Comparison of ENCODE assay signal across 8 cellular contexts in the genomic region with DNA sequence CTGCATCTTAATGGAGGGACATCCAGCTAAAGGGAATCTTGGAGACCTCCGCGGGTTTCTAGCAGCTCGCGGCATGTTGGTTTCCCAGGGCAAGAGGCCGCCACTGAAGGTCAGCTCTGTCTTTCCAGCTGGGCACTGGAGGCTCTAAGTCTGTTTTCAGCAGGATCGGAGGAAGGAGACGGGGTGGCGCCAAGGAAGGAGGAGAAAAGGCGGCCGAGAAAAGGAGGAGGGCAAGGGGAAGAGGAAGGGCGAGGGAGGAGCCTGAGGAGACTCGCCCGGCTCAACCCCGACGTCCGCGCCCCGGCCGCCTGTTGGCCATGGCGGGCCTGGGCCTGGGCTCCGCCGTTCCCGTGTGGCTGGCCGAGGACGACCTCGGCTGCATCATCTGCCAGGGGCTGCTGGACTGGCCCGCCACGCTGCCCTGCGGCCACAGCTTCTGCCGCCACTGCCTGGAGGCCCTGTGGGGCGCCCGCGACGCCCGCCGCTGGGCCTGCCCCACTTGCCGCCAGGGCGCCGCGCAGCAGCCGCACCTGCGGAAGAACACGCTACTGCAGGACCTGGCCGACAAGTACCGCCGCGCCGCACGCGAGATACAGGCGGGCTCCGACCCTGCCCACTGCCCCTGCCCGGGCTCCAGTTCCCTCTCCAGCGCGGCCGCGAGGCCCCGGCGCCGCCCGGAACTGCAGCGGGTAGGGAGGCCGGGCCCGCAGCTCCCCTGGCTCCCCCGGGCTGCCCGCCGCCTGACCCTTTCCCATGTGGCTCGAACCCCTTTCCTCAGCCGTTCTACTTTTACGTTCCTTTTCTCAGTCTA. TPM values are rescaled to one million over a fixed set of nuclear protein-coding genes. Genes with fewer than 3 reads are reported as not detected.
A peak's percentile ranks its signal among the peaks of the same experiment; 100 is the strongest.
DNase-seq lines count a peak whose midpoint lies in the region; ATAC-seq and TF ChIP-seq lines count a peak whose summit lies in the region.

A gene with protein sequence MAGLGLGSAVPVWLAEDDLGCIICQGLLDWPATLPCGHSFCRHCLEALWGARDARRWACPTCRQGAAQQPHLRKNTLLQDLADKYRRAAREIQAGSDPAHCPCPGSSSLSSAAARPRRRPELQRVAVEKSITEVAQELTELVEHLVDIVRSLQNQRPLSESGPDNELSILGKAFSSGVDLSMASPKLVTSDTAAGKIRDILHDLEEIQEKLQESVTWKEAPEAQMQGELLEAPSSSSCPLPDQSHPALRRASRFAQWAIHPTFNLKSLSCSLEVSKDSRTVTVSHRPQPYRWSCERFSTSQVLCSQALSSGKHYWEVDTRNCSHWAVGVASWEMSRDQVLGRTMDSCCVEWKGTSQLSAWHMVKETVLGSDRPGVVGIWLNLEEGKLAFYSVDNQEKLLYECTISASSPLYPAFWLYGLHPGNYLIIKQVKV (plus strand): TSS at position 283 of the 811 bp plus-strand sequence. CDS start 35 bp downstream, at position 318.

- H3K27ac ChIP-seq in angular gyrus (ENCODE audit: low read depth, low read length): peak within 1 kb of the TSS; percentile 82
- peak within 1 kb of the TSS; percentile 89 for H3K27ac ChIP-seq in psoas muscle
- H3K27ac ChIP-seq in aorta (ENCODE audit: low read depth in 1 of 2, low read length in 2 of 2): peak within 1 kb of the TSS; percentile 62 to 86

- peak within 1 kb of the TSS; percentile 97 for H3K4me3 Mint-ChIP-seq in T-helper 17 cell

- H3K36me3 ChIP-seq in psoas muscle (ENCODE audit: insufficient read depth in 1 of 2, low read depth in 1 of 2): peaks cover 0 to 2% of the 10 kb centered on the region in 2 donors
- no peaks in the 10 kb centered on the region for H3K36me3 ChIP-seq in aorta (ENCODE audit: control insufficient read depth in 1 of 2, insufficient read depth in 2 of 2, low read length in 1 of 2)

- DNase-seq in D341Med (ENCODE audit: low spot score) (peak; percentile 95), T-helper 17 cell (peak; percentile 29 to 39 (median 35)), left ventricle myocardium superior (peak; percentile 88), psoas muscle (peak; percentile 82 to 87), aorta (peak; percentile 92 to 94)

- TF ChIP-seq EP300 in Ishikawa (IDR thresholded peaks at IDR 0.05; ENCODE audit: borderline replicate concordance): no peak

- peak; percentile 66 for ATAC-seq in GM21390 (IDR thresholded peaks at IDR 0.05; ENCODE audit: unreplicated experiment)
- ATAC-seq in T-helper 17 cell: peak; percentile 82
- ATAC-seq in left ventricle myocardium superior: peak; percentile 97
- peak; percentile 89 to 93 (median 91) for ATAC-seq in psoas muscle
- ATAC-seq in aorta (ENCODE audit: low FRiP score): peak; percentile 95

- H3K4me1 ChIP-seq in psoas muscle (no peaks in the 10 kb centered on the region), aorta (ENCODE audit: control insufficient read depth in 1 of 2, insufficient read depth in 2 of 2, low read length in 2 of 2) (no peaks in the 10 kb centered on the region)

- intact Hi-C loops in left ventricle myocardium superior (cut with micrococcal nuclease) (no loop called here), psoas muscle (cut with DNase I) (loop anchor here in 1 of 2 donors (2.0 kb wide), 1 partner anchor 64 kb away; a partner anchor contains a TSS), aorta (cut with DNase I) (loop anchor here (2.0 to 10.0 kb wide), 2 partner anchors 64 to 146 kb away; a partner anchor contains a TSS)

- 0 to 2% (median 0%) methylated on average over 42 to 70 of the region's 70 CpGs for WGBS in psoas muscle, 3 donors
- WGBS in aorta, 2 donors: 0% methylated on average over 59 to 70 of the region's 70 CpGs

- peak; percentile 43 for TF ChIP-seq CTCF in psoas muscle (IDR thresholded peaks at IDR 0.05)

- peaks cover 14% of the 10 kb centered on the region for H3K4me1 Mint-ChIP-seq in T-helper 17 cell

- H3K4me3 ChIP-seq in psoas muscle: peak within 1 kb of the TSS; percentile 92
- H3K4me3 ChIP-seq in aorta (ENCODE audit: low read length in 2 of 2): peak within 1 kb of the TSS; percentile 71 to 78

- H3K27ac Mint-ChIP-seq in T-helper 17 cell: peak within 1 kb of the TSS; percentile 94

- H3K27me3 Mint-ChIP-seq in T-helper 17 cell: no peaks in the 10 kb centered on the region

- H3K36me3 Mint-ChIP-seq in T-helper 17 cell (ENCODE audit: low read depth): peaks cover 3% of the 10 kb centered on the region

- H3K9me3 ChIP-seq in T-helper 17 cell (ENCODE audit: control insufficient read depth, low read length, poor library complexity, severe bottlenecking) (no peaks in the 10 kb centered on the region), psoas muscle (peaks cover 3% of the 10 kb centered on the region), aorta (ENCODE audit: control insufficient read depth, low read length) (no peaks in the 10 kb centered on the region)

- H3K27me3 ChIP-seq in psoas muscle (ENCODE audit: insufficient read depth in 3 of 3, low read length in 2 of 3): no peaks in the 10 kb centered on the region
- no peaks in the 10 kb centered on the region for H3K27me3 ChIP-seq in aorta (ENCODE audit: control insufficient read depth in 1 of 2, insufficient read depth in 2 of 2, low read length in 1 of 2)

- peak; percentile 2; the same call in 1 of the 2 replicates for TF ChIP-seq RAD21 in Ishikawa (IDR thresholded peaks at IDR 0.05; ENCODE audit: low read depth)

TF ChIP-seq in Ishikawa, 13 proteins besides CTCF, POLR2A, EP300 and RAD21:
- TF ChIP-seq YY1 (IDR thresholded peaks at IDR 0.05; ENCODE audit: low read depth) (peak; percentile 90), TAF1 (IDR thresholded peaks at IDR 0.05; ENCODE audit: low read depth) (peak; percentile 73), FOXM1 (IDR thresholded peaks at IDR 0.05; ENCODE audit: borderline replicate concordance, low read depth) (no peak), TCF12 (IDR thresholded peaks at IDR 0.05; ENCODE audit: low read depth) (0 out of 2 replicates have a peak, but pooled peaks have one; percentile 40)
- TF ChIP-seq, protein P1, sequence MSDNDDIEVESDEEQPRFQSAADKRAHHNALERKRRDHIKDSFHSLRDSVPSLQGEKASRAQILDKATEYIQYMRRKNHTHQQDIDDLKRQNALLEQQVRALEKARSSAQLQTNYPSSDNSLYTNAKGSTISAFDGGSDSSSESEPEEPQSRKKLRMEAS (IDR thresholded peaks at IDR 0.05): peak; percentile 79

RNA-seq across cellular contexts. Expression of the gene that starts here (rescaled TPM):
- total RNA-seq in T-helper 17 cell (1 to 10 TPM; 2.3 to 5.9 TPM), left ventricle myocardium superior (4.1 TPM), psoas muscle (1 to 10 TPM; 5.8 to 7.3 (median 6.8) TPM), aorta (10 to 100 TPM; 18.8 to 32.4 TPM)
- polyA plus RNA-seq in psoas muscle (1 to 10 TPM; 2.4 to 5.3 (median 3.4) TPM), aorta (10 to 100 TPM; 16.6 to 16.8 TPM)

Comparison
In these comparisons a context has a peak if more than half of its experiments do, and no peak if none do; other contexts are left out.
1. Peak in every context shown above with its lines: DNase-seq, ATAC-seq, H3K4me3 ChIP-seq and H3K27ac ChIP-seq.
2. DNase-seq: peak in every context shown above with its lines; median percentile 95 in D341Med; 93 in aorta; 88 in left ventricle myocardium superior; 84 in psoas muscle; 35 in T-helper 17 cell.